ENCODE assay signal across 9 cellular contexts in the genomic region with DNA sequence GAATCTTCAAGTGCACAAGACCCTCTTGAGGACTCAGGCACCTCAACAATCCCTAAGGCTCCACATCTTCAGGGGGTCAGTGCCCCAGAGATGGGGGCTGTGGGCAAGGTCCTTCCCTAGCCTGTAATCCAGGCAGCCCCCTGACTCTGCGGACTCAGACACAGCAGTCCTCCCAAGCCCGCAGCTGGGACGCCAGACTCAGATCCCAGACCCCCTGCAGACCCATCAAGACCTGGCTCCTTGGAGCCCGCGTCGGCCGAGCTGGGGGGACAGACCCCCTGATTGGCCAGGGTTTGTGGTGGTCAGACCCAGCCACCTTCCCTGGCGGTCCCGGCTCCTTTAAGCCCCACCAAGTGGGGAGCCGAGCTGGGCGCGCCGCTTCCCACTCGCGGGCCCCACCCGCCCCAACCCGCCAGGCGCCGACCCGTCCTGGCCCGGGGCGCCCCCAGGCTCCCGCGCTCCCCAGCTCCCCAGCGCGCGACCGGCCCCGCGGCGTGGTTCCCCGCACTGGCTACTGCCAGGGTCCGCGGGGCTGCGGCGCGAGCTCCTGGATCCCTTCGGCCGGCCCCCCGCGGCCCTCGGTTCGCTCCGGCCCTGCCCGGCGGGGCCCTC. TPM values are rescaled to one million over a fixed set of nuclear protein-coding genes. Genes with fewer than 3 reads are reported as not detected.
A peak's percentile ranks its signal among the peaks of the same experiment; 100 is the strongest.
DNase-seq lines count a peak whose midpoint lies in the region; ATAC-seq and TF ChIP-seq lines count a peak whose summit lies in the region.
"Had no signal": no experiment of that assay in that cellular context is flagged by ENCODE, and none has a peak within 500 bp of the region (broad histone marks: within the 10 kb centered on the region; RNA-seq: fewer than 3 reads in every experiment).

No MANE protein-coding gene starts in this region.

- peak; percentile 3 for DNase-seq in NCI-H1694 treated with DMSO at 0.1 percent for 48 hours (lab: John Stamatoyannopoulos, UW)
- DNase-seq in NCI-H1694 (lab: John Stamatoyannopoulos, UW), result no peak
- no peak for DNase-seq in central memory CD8-positive, alpha-beta T cell (ENCODE audit: low spot score in 2 of 2)
- DNase-seq in right lobe of liver, result peak in 2 of 3 donors; percentile 18 to 53
- no peak for DNase-seq in SHP77 treated with DMSO at 0.1 percent for 48 hours (lab: John Stamatoyannopoulos, UW)
- DNase-seq in COLO668 (lab: John Stamatoyannopoulos, UW; ENCODE audit: unreplicated experiment), result no peak

- intact Hi-C loops in right lobe of liver (cut with DNase I), result no loop called here

- peak overlapping the region; percentile 41 to 56 (median 44) for H3K4me3 ChIP-seq in right lobe of liver
- peak overlapping the region; percentile 97 for H3K4me3 ChIP-seq in thymus (ENCODE audit: low read length)

- 0% methylated on average over 1 of the region's 46 CpGs for WGBS in right lobe of liver (ENCODE audit: insufficient coverage, low coverage, low lambda C conversion rate, missing lambda C conversion rate)
- 1% methylated on average over 46 of the region's 46 CpGs for WGBS in thymus

- TF ChIP-seq POLR2A in right lobe of liver (IDR thresholded peaks at IDR 0.05), result no peak

- peaks cover 41% of the 10 kb centered on the region for H3K4me1 Mint-ChIP-seq in central memory CD8-positive, alpha-beta T cell

- no peak overlapping the region for H3K27ac Mint-ChIP-seq in central memory CD8-positive, alpha-beta T cell (ENCODE audit: low read depth)

- H3K4me1 ChIP-seq in right lobe of liver (no peaks in the 10 kb centered on the region), thymus (ENCODE audit: control insufficient read depth, insufficient read depth, low read length) (peaks cover 64% of the 10 kb centered on the region)

- H3K27me3 ChIP-seq in right lobe of liver (no peaks in the 10 kb centered on the region), thymus (ENCODE audit: control insufficient read depth, insufficient read depth) (no peaks in the 10 kb centered on the region)

- peaks cover 34% of the 10 kb centered on the region for H3K27me3 Mint-ChIP-seq in central memory CD8-positive, alpha-beta T cell

- no peak for TF ChIP-seq CTCF in right lobe of liver (IDR thresholded peaks at IDR 0.05)

- ATAC-seq in central memory CD8-positive, alpha-beta T cell (replicated peaks; ENCODE audit: extremely low read depth, poor library complexity, severe bottlenecking), result peak; percentile 33
- ATAC-seq in right lobe of liver, result peak in 1 of 4 donors; percentile 12
- ATAC-seq in GM19328 (IDR thresholded peaks at IDR 0.05; ENCODE audit: unreplicated experiment), result no peak

- H3K36me3 ChIP-seq in right lobe of liver, result no peaks in the 10 kb centered on the region
- H3K36me3 ChIP-seq in thymus (ENCODE audit: control insufficient read depth, insufficient read depth), result no peaks in the 10 kb centered on the region

- H3K27ac ChIP-seq in right lobe of liver, result peak overlapping the region; percentile 10 to 33 (median 13)
- H3K27ac ChIP-seq in thymus (ENCODE audit: low read depth), result peak overlapping the region; percentile 82

- H3K36me3 Mint-ChIP-seq in central memory CD8-positive, alpha-beta T cell (ENCODE audit: insufficient read depth), result peaks cover 5% of the 10 kb centered on the region

- H3K4me3 Mint-ChIP-seq in central memory CD8-positive, alpha-beta T cell, result peak overlapping the region; percentile 86

- H3K9me3 ChIP-seq in right lobe of liver (no peaks in the 10 kb centered on the region), thymus (ENCODE audit: control insufficient read depth) (no peaks in the 10 kb centered on the region)

- no peaks in the 10 kb centered on the region for H3K9me3 Mint-ChIP-seq in central memory CD8-positive, alpha-beta T cell

RNA-seq across cellular contexts. Expression of a gene that starts 0.5 kb away (rescaled TPM):
- total RNA-seq in right lobe of liver, result 1 to 10 TPM; 2.2 to 6.3 (median 3.4) TPM
- 28.2 TPM for polyA plus RNA-seq in thymus

RNA-seq across cellular contexts. Expression of a gene that starts 54.0 kb away (rescaled TPM):
- total RNA-seq in right lobe of liver, result not detected
- not detected for polyA plus RNA-seq in thymus
- total RNA-seq: myocyte had no signal

Comparison
In these comparisons a context has a peak if more than half of its experiments do, and no peak if none do; other contexts are left out.
1. DNase-seq: peak in NCI-H1694 treated with DMSO at 0.1 percent for 48 hours (single experiment) and right lobe of liver (2 of 3); none in NCI-H1694 (single experiment), central memory CD8-positive, alpha-beta T cell (0 of 2), SHP77 treated with DMSO at 0.1 percent for 48 hours (single experiment) and COLO668 (single experiment).